In the genomic region with DNA sequence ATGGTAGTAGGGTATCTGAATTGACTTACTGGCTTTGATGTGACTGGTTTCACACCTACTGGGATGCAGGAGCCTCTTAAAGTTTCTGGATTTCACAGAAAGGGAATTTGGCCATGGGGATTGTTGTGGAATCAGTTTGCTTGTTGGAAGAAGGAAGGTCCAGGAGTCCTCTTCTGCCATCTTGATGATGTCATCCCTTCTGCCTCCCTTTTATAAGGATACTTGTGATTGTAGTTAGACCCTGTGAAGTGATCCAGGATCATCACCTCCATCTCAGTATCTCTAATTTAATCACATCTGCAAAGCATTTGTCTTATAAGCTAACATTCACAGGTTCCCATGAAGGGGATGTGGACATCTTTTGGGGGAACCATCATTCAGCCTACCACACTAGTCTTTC, we compare ENCODE assay signal across 6 cellular contexts.
"Had no signal": no experiment of that assay in that cellular context is flagged by ENCODE, and none has a peak within 500 bp of the region (broad histone marks: within the 10 kb centered on the region; RNA-seq: fewer than 3 reads in every experiment).

No MANE protein-coding gene starts in this region.

- FAIRE-seq: HTR-8/SVneo, K562 had no signal

- DNase-seq: IMR-90, KBM-7, KG1 had no signal

- ATAC-seq: K562 had no signal

- H3K4me3 ChIP-seq: K562 had no signal

- H3K27ac ChIP-seq: HL-60 had no signal
